ENCODE assay signal across 21 cellular contexts in genomic region chr1:204476563-204476962, GRCh38. TPM values are rescaled to one million over a fixed set of nuclear protein-coding genes. Genes with fewer than 3 reads are reported as not detected.
DNase-seq lines count a peak whose midpoint lies in the region; ATAC-seq, FAIRE-seq and TF ChIP-seq lines count a peak whose summit lies in the region.
"Had no signal": no experiment of that assay in that cellular context is flagged by ENCODE, and none has a peak within 500 bp of the region (broad histone marks: within the 10 kb centered on the region; RNA-seq: fewer than 3 reads in every experiment).

No MANE protein-coding gene starts in this region.

- no peak for DNase-seq in BE2C
- peak; percentile 63 for DNase-seq in H7
- no peak for DNase-seq in neural crest cell (ENCODE audit: low read depth, low spot score)
- no peak for DNase-seq in NOMO-1 treated with DMSO at 0.1 percent for 48 hours (lab: John Stamatoyannopoulos, UW; ENCODE audit: unreplicated experiment)
- no peak for DNase-seq in H54 (ENCODE audit: insufficient read length, low spot score)
- DNase-seq in natural killer cell treated with Interleukin-12 subunit alpha and Interleukin-12 subunit beta and Interleukin-15 and Interleukin-18, amount 100 ng/mL, for 72 hours (ENCODE audit: low spot score), result no peak
- DNase-seq: activated CD8-positive, alpha-beta T cell treated with anti-CD3 and anti-CD28 coated beads, Interleukin-2, amount 10 ng/mL, durations not matched to agents 7 days and 5 days; activated naive CD8-positive, alpha-beta T cell treated with anti-CD3 and anti-CD28 coated beads, Interleukin-2, amount 10 ng/mL, durations not matched to agents 7 days and 5 days; activated T-cell treated with anti-CD3 and anti-CD28 coated beads, Interleukin-2, amount 50 U/mL, for 72 hours; effector CD8-positive, alpha-beta T cell; immature natural killer cell; NCI-H774; stimulated activated naive CD8-positive, alpha-beta T cell treated with anti-CD3 and anti-CD28 coated beads, Interleukin-15, amount 100 ng/mL, for 72 hours had no signal

- no peak for ATAC-seq in natural killer cell treated with Interleukin-12 subunit alpha and Interleukin-12 subunit beta and Interleukin-15 and Interleukin-18, amount 100 ng/mL, for 72 hours
- no peak for ATAC-seq in GM21360 (IDR thresholded peaks at IDR 0.05; ENCODE audit: unreplicated experiment)
- ATAC-seq: activated CD8-positive, alpha-beta T cell treated with anti-CD3 and anti-CD28 coated beads, Interleukin-2, amount 10 ng/mL, durations not matched to agents 7 days and 5 days; stimulated activated naive CD8-positive, alpha-beta T cell treated with anti-CD3 and anti-CD28 coated beads, Interleukin-15, amount 100 ng/mL, for 72 hours had no signal

- no peaks in the 10 kb centered on the region for H3K9me3 ChIP-seq in BE2C
- H3K9me3 ChIP-seq: neutrophil, right atrium auricular region had no signal

- H3K27me3 ChIP-seq in BE2C (no peaks in the 10 kb centered on the region), H7 (ENCODE audit: control insufficient read depth, insufficient read depth, low read length) (no peaks in the 10 kb centered on the region)
- H3K27me3 ChIP-seq: neutrophil, right atrium auricular region had no signal

- H3K4me1 ChIP-seq in BE2C, result peaks cover 12% of the 10 kb centered on the region

- peak overlapping the region; percentile 79 for H3K27ac Mint-ChIP-seq in neural crest cell (ENCODE audit: unreplicated experiment)
- H3K27ac Mint-ChIP-seq in natural killer cell treated with Interleukin-12 subunit alpha and Interleukin-12 subunit beta and Interleukin-15 and Interleukin-18, amount 100 ng/mL, for 72 hours, result no peak overlapping the region
- H3K27ac Mint-ChIP-seq: activated CD8-positive, alpha-beta T cell treated with anti-CD3 and anti-CD28 coated beads, Interleukin-2, amount 10 ng/mL, durations not matched to agents 7 days and 5 days; activated naive CD8-positive, alpha-beta T cell treated with anti-CD3 and anti-CD28 coated beads, Interleukin-2, amount 10 ng/mL, durations not matched to agents 7 days and 5 days; activated T-cell treated with anti-CD3 and anti-CD28 coated beads, Interleukin-2, amount 50 U/mL, for 72 hours had no signal

- H3K4me1 Mint-ChIP-seq in neural crest cell, result peaks cover 65% of the 10 kb centered on the region
- peaks cover 21 to 64% of the 10 kb centered on the region in 2 donors for H3K4me1 Mint-ChIP-seq in natural killer cell treated with Interleukin-12 subunit alpha and Interleukin-12 subunit beta and Interleukin-15 and Interleukin-18, amount 100 ng/mL, for 72 hours (ENCODE audit: low read depth in 2 of 2)

- TF ChIP-seq CTCF in BE2C (IDR thresholded peaks at IDR 0.05; ENCODE audit: low read depth, low read length) (peak; percentile 22), neural crest cell (conservative IDR thresholded peaks at IDR 0.05) (no peak)

- H3K36me3 Mint-ChIP-seq in neural crest cell (ENCODE audit: low read depth), result peaks cover 14% of the 10 kb centered on the region
- H3K36me3 Mint-ChIP-seq in natural killer cell treated with Interleukin-12 subunit alpha and Interleukin-12 subunit beta and Interleukin-15 and Interleukin-18, amount 100 ng/mL, for 72 hours, result no peaks in the 10 kb centered on the region

- peak overlapping the region; percentile 92 for H3K27ac ChIP-seq in angular gyrus (ENCODE audit: low read depth, low read length)
- H3K27ac ChIP-seq: neutrophil, RWPE1 had no signal

- TF ChIP-seq POLR2A in H54 (IDR thresholded peaks at IDR 0.05; ENCODE audit: low read depth, low read length), result no peak

- no peaks in the 10 kb centered on the region for H3K36me3 ChIP-seq in BE2C
- no peaks in the 10 kb centered on the region for H3K36me3 ChIP-seq in H7 (replicated peaks; ENCODE audit: control insufficient read depth, insufficient read depth, low read length)
- H3K36me3 ChIP-seq: neutrophil, right atrium auricular region had no signal

- no peak for FAIRE-seq in H54 (lab: Jason Lieb, UNC)
- FAIRE-seq: bronchial epithelial cell, GM12891 had no signal

- H3K9me3 Mint-ChIP-seq in neural crest cell, result no peaks in the 10 kb centered on the region
- H3K9me3 Mint-ChIP-seq in natural killer cell treated with Interleukin-12 subunit alpha and Interleukin-12 subunit beta and Interleukin-15 and Interleukin-18, amount 100 ng/mL, for 72 hours, result no peaks in the 10 kb centered on the region
- H3K9me3 Mint-ChIP-seq: activated naive CD8-positive, alpha-beta T cell treated with anti-CD3 and anti-CD28 coated beads, Interleukin-2, amount 10 ng/mL, durations not matched to agents 7 days and 5 days; activated T-cell treated with anti-CD3 and anti-CD28 coated beads, Interleukin-2, amount 50 U/mL, for 72 hours; immature natural killer cell; memory B cell; stimulated activated naive CD8-positive, alpha-beta T cell treated with anti-CD3 and anti-CD28 coated beads, Interleukin-15, amount 100 ng/mL, for 72 hours had no signal

- no peak overlapping the region for H3K4me3 Mint-ChIP-seq in neural crest cell
- no peak overlapping the region for H3K4me3 Mint-ChIP-seq in natural killer cell treated with Interleukin-12 subunit alpha and Interleukin-12 subunit beta and Interleukin-15 and Interleukin-18, amount 100 ng/mL, for 72 hours
- H3K4me3 Mint-ChIP-seq: activated CD8-positive, alpha-beta T cell treated with anti-CD3 and anti-CD28 coated beads, Interleukin-2, amount 10 ng/mL, durations not matched to agents 7 days and 5 days; activated naive CD8-positive, alpha-beta T cell treated with anti-CD3 and anti-CD28 coated beads, Interleukin-2, amount 10 ng/mL, durations not matched to agents 7 days and 5 days; activated T-cell treated with anti-CD3 and anti-CD28 coated beads, Interleukin-2, amount 50 U/mL, for 72 hours; memory B cell; stimulated activated naive CD8-positive, alpha-beta T cell treated with anti-CD3 and anti-CD28 coated beads, Interleukin-15, amount 100 ng/mL, for 72 hours had no signal

- no peaks in the 10 kb centered on the region for H3K27me3 Mint-ChIP-seq in neural crest cell (ENCODE audit: low read depth)
- H3K27me3 Mint-ChIP-seq in natural killer cell treated with Interleukin-12 subunit alpha and Interleukin-12 subunit beta and Interleukin-15 and Interleukin-18, amount 100 ng/mL, for 72 hours, result no peaks in the 10 kb centered on the region
- H3K27me3 Mint-ChIP-seq: activated naive CD8-positive, alpha-beta T cell treated with anti-CD3 and anti-CD28 coated beads, Interleukin-2, amount 10 ng/mL, durations not matched to agents 7 days and 5 days; memory B cell; stimulated activated naive CD8-positive, alpha-beta T cell treated with anti-CD3 and anti-CD28 coated beads, Interleukin-15, amount 100 ng/mL, for 72 hours had no signal

- H3K4me3 ChIP-seq in BE2C (ENCODE audit: low read depth, low read length) (no peak overlapping the region), H7 (ENCODE audit: insufficient read depth, low read depth, low read length) (no peak overlapping the region)
- H3K4me3 ChIP-seq: right atrium auricular region had no signal

RNA-seq across cellular contexts. Expression of gene PIK3C2B, which starts 18.0 kb away (rescaled TPM):
- polyA plus RNA-seq in BE2C (2012; ENCODE audit: insufficient read depth, insufficient read length, low read depth), result 51.0 TPM
- total RNA-seq in H7 (2014; rRNA removed; shearing (Covaris generic)), result 14.7 and 18.1 TPM in 2 replicates
- total RNA-seq in neural crest cell, result 70.5 and 71.7 TPM in 2 replicates
- 10 to 100 TPM; 14.2 to 28.7 TPM for total RNA-seq in natural killer cell treated with Interleukin-12 subunit alpha and Interleukin-12 subunit beta and Interleukin-15 and Interleukin-18, amount 100 ng/mL, for 72 hours

RNA-seq across cellular contexts. Expression of gene MDM4, which starts 39.6 kb away (rescaled TPM):
- 8.1 TPM for polyA plus RNA-seq in BE2C (2012; ENCODE audit: insufficient read depth, insufficient read length, low read depth)
- 15.9 and 17.6 TPM in 2 replicates for total RNA-seq in H7 (2014; rRNA removed; shearing (Covaris generic))
- total RNA-seq in neural crest cell, result 92.5 and 98.2 TPM in 2 replicates
- 100 to 1,000 TPM; 104 to 151 TPM for total RNA-seq in natural killer cell treated with Interleukin-12 subunit alpha and Interleukin-12 subunit beta and Interleukin-15 and Interleukin-18, amount 100 ng/mL, for 72 hours
